Comparison of ENCODE assay signal across 38 cellular contexts in the genomic region with DNA sequence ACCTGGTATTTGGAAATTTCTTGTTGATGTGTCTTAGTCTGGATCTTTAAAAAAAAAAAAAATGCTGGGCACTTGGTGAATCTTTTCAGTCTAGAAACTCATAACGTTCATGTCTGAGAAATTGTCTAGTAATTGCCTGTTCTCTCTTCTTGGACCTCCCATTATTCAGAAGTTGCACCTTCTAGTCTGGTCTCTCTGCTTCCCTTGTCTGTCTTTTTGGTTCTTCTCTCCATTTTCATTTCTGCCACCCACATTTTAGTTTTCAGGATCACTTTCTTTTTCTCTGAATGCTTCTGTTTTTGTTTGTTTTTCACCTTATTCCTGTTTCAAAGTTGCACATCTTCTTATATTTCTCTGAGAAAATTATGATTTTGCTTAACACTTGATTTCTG.
"Had no signal": no experiment of that assay in that cellular context is flagged by ENCODE, and none has a peak within 500 bp of the region (broad histone marks: within the 10 kb centered on the region; RNA-seq: fewer than 3 reads in every experiment).

No MANE protein-coding gene starts in this region.

- H3K4me1 Mint-ChIP-seq: activated CD4-positive, alpha-beta memory T cell treated with anti-CD3 and anti-CD28 coated beads, Interleukin-2, amount 10 ng/mL, durations not matched to agents 7 days and 5 days; activated CD4-positive, alpha-beta T cell treated with anti-CD3 and anti-CD28 coated beads for 36 hours; activated CD4-positive, alpha-beta T cell treated with anti-CD3 and anti-CD28 coated beads, Interleukin-2, amount 10 ng/mL, durations not matched to agents 7 days and 5 days; activated CD8-positive, alpha-beta memory T cell treated with anti-CD3 and anti-CD28 coated beads, Interleukin-2, amount 10 ng/mL, durations not matched to agents 7 days and 5 days; activated naive CD4-positive, alpha-beta T cell treated with anti-CD3 and anti-CD28 coated beads, Interleukin-2, amount 10 ng/mL, durations not matched to agents 7 days and 5 days; activated naive CD4-positive, alpha-beta T cell treated with anti-CD3 and anti-CD28 coated beads, Interleukin-2, amount 50 U/mL, for 24 hours; activated naive CD8-positive, alpha-beta T cell treated with anti-CD3 and anti-CD28 coated beads, Interleukin-2, amount 10 ng/mL, durations not matched to agents 7 days and 5 days; activated naive CD8-positive, alpha-beta T cell treated with anti-CD3 and anti-CD28 coated beads, Interleukin-2, amount 50 U/mL, for 24 hours; brain; central memory CD8-positive, alpha-beta T cell had no signal

- H3K27ac Mint-ChIP-seq: activated CD4-positive, alpha-beta memory T cell treated with anti-CD3 and anti-CD28 coated beads, Interleukin-2, amount 10 ng/mL, durations not matched to agents 7 days and 5 days; activated CD4-positive, alpha-beta T cell treated with anti-CD3 and anti-CD28 coated beads for 36 hours; activated CD4-positive, alpha-beta T cell treated with anti-CD3 and anti-CD28 coated beads, Interleukin-2, amount 10 ng/mL, durations not matched to agents 7 days and 5 days; activated CD8-positive, alpha-beta memory T cell treated with anti-CD3 and anti-CD28 coated beads, Interleukin-2, amount 10 ng/mL, durations not matched to agents 7 days and 5 days; activated CD8-positive, alpha-beta T cell treated with anti-CD3 and anti-CD28 coated beads, Interleukin-2, amount 10 ng/mL, durations not matched to agents 7 days and 5 days; activated naive CD4-positive, alpha-beta T cell treated with anti-CD3 and anti-CD28 coated beads, Interleukin-2, amount 10 ng/mL, durations not matched to agents 7 days and 5 days; activated naive CD4-positive, alpha-beta T cell treated with anti-CD3 and anti-CD28 coated beads, Interleukin-2, amount 50 U/mL, for 24 hours; activated naive CD8-positive, alpha-beta T cell; activated naive CD8-positive, alpha-beta T cell treated with anti-CD3 and anti-CD28 coated beads, Interleukin-2, amount 10 ng/mL, durations not matched to agents 7 days and 5 days; activated naive CD8-positive, alpha-beta T cell treated with anti-CD3 and anti-CD28 coated beads, Interleukin-2, amount 50 U/mL, for 24 hours; activated T-cell treated with anti-CD3 and anti-CD28 coated beads, Interleukin-2, amount 50 U/mL, for 24 hours; activated T-helper 2 cell treated with anti-CD3 and anti-CD28 coated beads, Interferon-gamma antibody, Interleukin-2, Interleukin-4, amounts not matched to agents 10 μg/mL and 5 μg/mL and 100 μg/mL, durations not matched to agents 14 hours and 24 hours and 36 hours; brain; T-helper 1 cell treated with Interleukin-12 subunit alpha and Interleukin-12 subunit beta and Interleukin-4 antibody, amounts not matched to agents 30 μg/mL and 1 μg/mL, for 36 hours; T-helper 2 cell treated with Interferon-gamma antibody and Interleukin-4, amounts not matched to agents 5 μg/mL and 100 μg/mL, for 36 hours had no signal

- H3K4me3 ChIP-seq: ascending aorta, cardiac muscle cell had no signal

- ATAC-seq: activated CD4-positive, alpha-beta T cell treated with anti-CD3 and anti-CD28 coated beads for 36 hours; activated CD4-positive, CD25-positive, alpha-beta regulatory T cell treated with anti-CD3 and anti-CD28 coated beads, Interleukin-2, amount 50 U/mL, for 24 hours; activated CD8-positive, alpha-beta memory T cell treated with anti-CD3 and anti-CD28 coated beads, Interleukin-2, amount 10 ng/mL, durations not matched to agents 7 days and 5 days; activated CD8-positive, alpha-beta T cell treated with anti-CD3 and anti-CD28 coated beads, Interleukin-2, amount 10 ng/mL, durations not matched to agents 7 days and 5 days; activated naive CD8-positive, alpha-beta T cell treated with anti-CD3 and anti-CD28 coated beads, Interleukin-2, amount 50 U/mL, for 24 hours had no signal

- H3K27me3 ChIP-seq: ascending aorta, cardiac muscle cell had no signal

- DNase-seq: activated CD4-positive, alpha-beta memory T cell treated with anti-CD3 and anti-CD28 coated beads, Interleukin-2, amount 10 ng/mL, durations not matched to agents 7 days and 5 days; activated CD4-positive, alpha-beta T cell treated with anti-CD3 and anti-CD28 coated beads for 1 hour; activated CD4-positive, alpha-beta T cell treated with anti-CD3 and anti-CD28 coated beads for 36 hours; activated CD4-positive, alpha-beta T cell treated with anti-CD3 and anti-CD28 coated beads for 48 hours; activated CD4-positive, alpha-beta T cell treated with anti-CD3 and anti-CD28 coated beads, Interleukin-2, amount 10 ng/mL, durations not matched to agents 7 days and 5 days; activated CD4-positive, alpha-beta T cell treated with anti-CD3 and anti-CD28 coated beads, Interleukin-2, amount 50 U/mL, for 48 hours; activated CD4-positive, CD25-positive, alpha-beta regulatory T cell; activated CD8-positive, alpha-beta memory T cell treated with anti-CD3 and anti-CD28 coated beads for 24 hours; activated CD8-positive, alpha-beta memory T cell treated with anti-CD3 and anti-CD28 coated beads, Interleukin-2, amount 10 ng/mL, durations not matched to agents 7 days and 5 days; activated CD8-positive, alpha-beta memory T cell treated with anti-CD3 and anti-CD28 coated beads, Interleukin-2, amount 50 U/mL, for 48 hours; activated CD8-positive, alpha-beta T cell treated with anti-CD3 and anti-CD28 coated beads, Interleukin-2, amount 10 ng/mL, durations not matched to agents 7 days and 5 days; activated effector memory CD4-positive, alpha-beta T cell treated with Interleukin-2 at 50 U/mL for 16 hours; activated gamma-delta T cell; activated naive CD4-positive, alpha-beta T cell treated with anti-CD3 and anti-CD28 coated beads, Interleukin-2, amount 10 ng/mL, durations not matched to agents 7 days and 5 days; activated naive CD4-positive, alpha-beta T cell treated with Interleukin-2 at 50 U/mL for 16 hours; activated naive CD8-positive, alpha-beta T cell treated with anti-CD3 and anti-CD28 coated beads, Interleukin-2, amount 10 ng/mL, durations not matched to agents 7 days and 5 days; activated naive CD8-positive, alpha-beta T cell treated with anti-CD3 and anti-CD28 coated beads, Interleukin-2, amount 50 U/mL, for 24 hours; activated T-cell treated with anti-CD3 and anti-CD28 coated beads, Interleukin-2, amount 50 U/mL, for 24 hours; activated T-cell treated with anti-CD3 and anti-CD28 coated beads, Interleukin-2, amount 50 U/mL, for 48 hours; amygdala; anterior cingulate cortex; caudate nucleus; cerebellar nuclear complex; T-helper 2 cell; T-helper 9 cell had no signal

- H3K36me3 Mint-ChIP-seq: activated CD8-positive, alpha-beta memory T cell treated with anti-CD3 and anti-CD28 coated beads, Interleukin-2, amount 10 ng/mL, durations not matched to agents 7 days and 5 days; activated naive CD4-positive, alpha-beta T cell treated with anti-CD3 and anti-CD28 coated beads, Interleukin-2, amount 10 ng/mL, durations not matched to agents 7 days and 5 days; activated naive CD4-positive, alpha-beta T cell treated with anti-CD3 and anti-CD28 coated beads, Interleukin-2, amount 50 U/mL, for 24 hours; activated naive CD8-positive, alpha-beta T cell treated with anti-CD3 and anti-CD28 coated beads, Interleukin-2, amount 10 ng/mL, durations not matched to agents 7 days and 5 days had no signal

- H3K27ac ChIP-seq: ascending aorta, cardiac muscle cell, VCaP had no signal

- H3K4me1 ChIP-seq: ascending aorta had no signal

- H3K27me3 Mint-ChIP-seq: activated CD4-positive, alpha-beta memory T cell treated with anti-CD3 and anti-CD28 coated beads, Interleukin-2, amount 10 ng/mL, durations not matched to agents 7 days and 5 days; activated CD4-positive, alpha-beta T cell treated with anti-CD3 and anti-CD28 coated beads for 36 hours; activated CD8-positive, alpha-beta memory T cell treated with anti-CD3 and anti-CD28 coated beads, Interleukin-2, amount 10 ng/mL, durations not matched to agents 7 days and 5 days; activated naive CD4-positive, alpha-beta T cell treated with anti-CD3 and anti-CD28 coated beads, Interleukin-2, amount 10 ng/mL, durations not matched to agents 7 days and 5 days had no signal

- H3K4me3 Mint-ChIP-seq: activated CD4-positive, alpha-beta memory T cell treated with anti-CD3 and anti-CD28 coated beads, Interleukin-2, amount 10 ng/mL, durations not matched to agents 7 days and 5 days; activated CD4-positive, alpha-beta T cell treated with anti-CD3 and anti-CD28 coated beads for 36 hours; activated CD4-positive, alpha-beta T cell treated with anti-CD3 and anti-CD28 coated beads, Interleukin-2, amount 10 ng/mL, durations not matched to agents 7 days and 5 days; activated CD8-positive, alpha-beta memory T cell treated with anti-CD3 and anti-CD28 coated beads, Interleukin-2, amount 10 ng/mL, durations not matched to agents 7 days and 5 days; activated CD8-positive, alpha-beta T cell treated with anti-CD3 and anti-CD28 coated beads, Interleukin-2, amount 10 ng/mL, durations not matched to agents 7 days and 5 days; activated naive CD4-positive, alpha-beta T cell treated with anti-CD3 and anti-CD28 coated beads, Interleukin-2, amount 10 ng/mL, durations not matched to agents 7 days and 5 days; activated naive CD4-positive, alpha-beta T cell treated with anti-CD3 and anti-CD28 coated beads, Interleukin-2, amount 50 U/mL, for 24 hours; activated naive CD8-positive, alpha-beta T cell; activated naive CD8-positive, alpha-beta T cell treated with anti-CD3 and anti-CD28 coated beads, Interleukin-2, amount 10 ng/mL, durations not matched to agents 7 days and 5 days; activated naive CD8-positive, alpha-beta T cell treated with anti-CD3 and anti-CD28 coated beads, Interleukin-2, amount 50 U/mL, for 24 hours; activated T-cell treated with anti-CD3 and anti-CD28 coated beads, Interleukin-2, amount 50 U/mL, for 24 hours; brain; central memory CD8-positive, alpha-beta T cell; T-helper 1 cell treated with Interleukin-12 subunit alpha and Interleukin-12 subunit beta and Interleukin-4 antibody, amounts not matched to agents 30 μg/mL and 1 μg/mL, for 36 hours; T-helper 2 cell treated with Interferon-gamma antibody and Interleukin-4, amounts not matched to agents 5 μg/mL and 100 μg/mL, for 36 hours had no signal

- FAIRE-seq: bronchial epithelial cell, TTC549 had no signal
